Comparison of ENCODE assay signal across 18 cellular contexts in genomic region chr3:162141232-162141631, GRCh38.
DNase-seq lines count a peak whose midpoint lies in the region; ATAC-seq and TF ChIP-seq lines count a peak whose summit lies in the region.
"Had no signal": no experiment of that assay in that cellular context is flagged by ENCODE, and none has a peak within 500 bp of the region (broad histone marks: within the 10 kb centered on the region; RNA-seq: fewer than 3 reads in every experiment).

No MANE protein-coding gene starts in this region.

- peaks cover 9% of the 10 kb centered on the region for H3K4me1 Mint-ChIP-seq in glutamatergic neuron (ENCODE audit: low read depth, unreplicated experiment)

- peak; percentile 74 for DNase-seq in AG10803 (ENCODE audit: low read depth)
- peak; percentile 12 for DNase-seq in NCI-H226
- peak; percentile 52 to 86 for DNase-seq in cardiac fibroblast (ENCODE audit: low read depth in 2 of 2)
- peak; percentile 27 for DNase-seq in myocyte (ENCODE audit: low read depth)
- DNase-seq in AML-193 (lab: John Stamatoyannopoulos, UW): no peak
- DNase-seq in glutamatergic neuron: no peak
- no peak for DNase-seq in activated gamma-delta T cell (lab: John Stamatoyannopoulos, UW)
- DNase-seq in heart left ventricle: no peak
- DNase-seq: activated T-cell treated with anti-CD3 and anti-CD28 coated beads, Interleukin-2, amount 50 U/mL, for 4 hours; amygdala; DND-41; islet precursor cell; midbrain; NCI-H2081 treated with DMSO at 0.1 percent for 48 hours; NCI-H748 treated with DMSO at 0.1 percent for 48 hours; occipital lobe; RPMI8226 had no signal

- H3K27ac ChIP-seq in heart left ventricle: no peak overlapping the region
- H3K27ac ChIP-seq: BLaER1 had no signal

- no peaks in the 10 kb centered on the region for H3K27me3 ChIP-seq in heart left ventricle
- H3K27me3 ChIP-seq: BLaER1 had no signal

- H3K4me1 ChIP-seq in heart left ventricle: peaks cover 0 to 3% (median 0%) of the 10 kb centered on the region in 12 donors
- H3K4me1 ChIP-seq: BLaER1 had no signal

- no peaks in the 10 kb centered on the region for H3K9me3 Mint-ChIP-seq in glutamatergic neuron (ENCODE audit: unreplicated experiment)
- H3K9me3 Mint-ChIP-seq: activated T-cell treated with anti-CD3 and anti-CD28 coated beads, Interleukin-2, amount 50 U/mL, for 4 hours had no signal

- no peak for TF ChIP-seq POLR2A in heart left ventricle (IDR thresholded peaks at IDR 0.05)

- intact Hi-C loops in heart left ventricle (cut with DNase I): no loop called here

- H3K27ac Mint-ChIP-seq in glutamatergic neuron (ENCODE audit: unreplicated experiment): no peak overlapping the region

- TF ChIP-seq CTCF in AG10803 (conservative IDR thresholded peaks at IDR 0.05; ENCODE audit: low read length) (no peak), cardiac fibroblast (IDR thresholded peaks at IDR 0.05; ENCODE audit: low read depth, low read length) (no peak), glutamatergic neuron (IDR thresholded peaks at IDR 0.05; ENCODE audit: partially characterized antibody, unreplicated experiment) (no peak), heart left ventricle (IDR thresholded peaks at IDR 0.05) (no peak)

- H3K4me3 ChIP-seq in AG10803 (ENCODE audit: low read length) (no peak overlapping the region), cardiac fibroblast (replicated peaks in 1 of 2; ENCODE audit: low read depth in 2 of 2, low read length in 2 of 2) (no peak overlapping the region), heart left ventricle (no peak overlapping the region)
- H3K4me3 ChIP-seq: BLaER1 had no signal

- H3K36me3 ChIP-seq in heart left ventricle: no peaks in the 10 kb centered on the region
- H3K36me3 ChIP-seq: BLaER1 had no signal

- H3K36me3 Mint-ChIP-seq in glutamatergic neuron (ENCODE audit: unreplicated experiment): no peaks in the 10 kb centered on the region

- no peak for ATAC-seq in heart left ventricle
- ATAC-seq: activated T-cell treated with anti-CD3 and anti-CD28 coated beads, Interleukin-2, amount 50 U/mL, for 4 hours had no signal

- peaks cover 3% of the 10 kb centered on the region for H3K27me3 Mint-ChIP-seq in glutamatergic neuron (ENCODE audit: unreplicated experiment)

- H3K4me3 Mint-ChIP-seq in glutamatergic neuron (ENCODE audit: unreplicated experiment): no peak overlapping the region
- H3K4me3 Mint-ChIP-seq: activated T-cell treated with anti-CD3 and anti-CD28 coated beads, Interleukin-2, amount 50 U/mL, for 4 hours had no signal

- H3K9me3 ChIP-seq in heart left ventricle: no peaks in the 10 kb centered on the region
- H3K9me3 ChIP-seq: BLaER1 had no signal

- WGBS in heart left ventricle, 4 donors: 48 to 65% (median 58%) methylated on average over 2 of the region's 2 CpGs

Comparison
In these comparisons a context has a peak if more than half of its experiments do, and no peak if none do; other contexts are left out.
1. DNase-seq: peak in AG10803 (single experiment), NCI-H226 (single experiment), cardiac fibroblast (2 of 2) and myocyte (single experiment); none in AML-193 (0 of 2), glutamatergic neuron (single experiment), activated gamma-delta T cell (single experiment) and heart left ventricle (0 of 5).